20 cellular contexts compared by ENCODE assay signal in the genomic region with DNA sequence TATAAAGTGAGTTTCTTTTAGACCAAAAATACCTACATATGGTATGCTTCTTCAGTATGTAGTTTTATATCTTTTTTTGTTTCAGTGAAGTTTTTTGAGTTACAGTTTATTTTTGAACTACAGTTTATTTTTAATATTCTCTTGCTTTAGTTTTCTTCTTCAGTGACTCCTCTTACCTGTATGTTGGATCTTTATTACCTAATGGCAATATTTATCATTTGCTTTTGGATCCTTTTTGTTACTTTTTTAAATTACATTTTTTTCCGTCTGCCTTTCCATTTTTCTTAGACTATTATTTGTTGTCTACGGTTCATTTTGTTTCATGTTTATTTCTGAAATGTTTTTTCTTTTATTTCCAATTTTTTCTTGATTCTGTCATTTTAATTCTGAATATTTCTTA.
DNase-seq lines count a peak whose midpoint lies in the region; ATAC-seq, FAIRE-seq and TF ChIP-seq lines count a peak whose summit lies in the region.
"Had no signal": no experiment of that assay in that cellular context is flagged by ENCODE, and none has a peak within 500 bp of the region (broad histone marks: within the 10 kb centered on the region; RNA-seq: fewer than 3 reads in every experiment).

No MANE protein-coding gene starts in this region.

- peaks cover 0 to 8% (median 0%) of the 10 kb centered on the region in 3 donors for H3K4me1 ChIP-seq in pancreas

- no peaks in the 10 kb centered on the region for H3K27me3 Mint-ChIP-seq in central memory CD8-positive, alpha-beta T cell
- H3K27me3 Mint-ChIP-seq: CD4-positive, alpha-beta memory T cell had no signal

- FAIRE-seq in G401.6 (lab: Jason Lieb, UNC): peak; percentile 83
- FAIRE-seq in frontal cortex (lab: Jason Lieb, UNC): peak; percentile 95
- peak; percentile 71 for FAIRE-seq in pancreas (lab: Jason Lieb, UNC)
- FAIRE-seq: GM12892 had no signal

- no peak overlapping the region for H3K4me3 ChIP-seq in pancreas
- H3K4me3 ChIP-seq: GM23338 had no signal

- peaks cover 0 to 3% (median 0%) of the 10 kb centered on the region in 3 donors for H3K36me3 ChIP-seq in pancreas

- H3K9me3 ChIP-seq in pancreas: peaks cover 0 to 4% (median 0%) of the 10 kb centered on the region in 4 donors

- WGBS in pancreas, 2 donors: 97 to 99% methylated on average over 2 of the region's 2 CpGs

- peaks cover 11% of the 10 kb centered on the region for H3K4me1 Mint-ChIP-seq in central memory CD8-positive, alpha-beta T cell

- intact Hi-C loops in pancreas (cut with DNase I): no loop called here

- no peaks in the 10 kb centered on the region for H3K27me3 ChIP-seq in pancreas

- no peak for TF ChIP-seq CTCF in pancreas (IDR thresholded peaks at IDR 0.05)

- no peak overlapping the region for H3K4me3 Mint-ChIP-seq in central memory CD8-positive, alpha-beta T cell
- H3K4me3 Mint-ChIP-seq: GM23338, H9, HFFc6 had no signal

- H3K27ac Mint-ChIP-seq in central memory CD8-positive, alpha-beta T cell (ENCODE audit: low read depth): peak overlapping the region; percentile 25
- H3K27ac Mint-ChIP-seq: GM23338, H9, HFFc6 had no signal

- no peak for ATAC-seq in central memory CD8-positive, alpha-beta T cell (replicated peaks; ENCODE audit: extremely low read depth, poor library complexity, severe bottlenecking)
- ATAC-seq in pancreas (no peak), HG03354 (IDR thresholded peaks at IDR 0.05; ENCODE audit: poor library complexity, severe bottlenecking, unreplicated experiment) (no peak), GM19452 (IDR thresholded peaks at IDR 0.05; ENCODE audit: unreplicated experiment) (no peak)
- ATAC-seq: GM23338, HCT116 had no signal

- no peak overlapping the region for H3K27ac ChIP-seq in pancreas

- H3K36me3 Mint-ChIP-seq in central memory CD8-positive, alpha-beta T cell (ENCODE audit: insufficient read depth): peaks cover 10% of the 10 kb centered on the region

- no peaks in the 10 kb centered on the region for H3K9me3 Mint-ChIP-seq in central memory CD8-positive, alpha-beta T cell

- DNase-seq in central memory CD8-positive, alpha-beta T cell (ENCODE audit: low spot score in 2 of 2): no peak
- DNase-seq in frontal cortex (ENCODE audit: low spot score in 2 of 2): no peak
- DNase-seq in pancreas: no peak
- no peak for DNase-seq in activated CD4-positive, alpha-beta T cell treated with anti-CD3 and anti-CD28 coated beads for 1 hour
- DNase-seq in anterior cingulate cortex (lab: John Stamatoyannopoulos, UW): no peak
- DNase-seq: 8988T; C1 segment of cervical spinal cord; Calu3; CD4-positive, alpha-beta memory T cell; COR-L47; DMS53; DMS79 treated with DMSO at 0.1 percent for 48 hours; H9; HFFc6 had no signal
